In the genomic region with DNA sequence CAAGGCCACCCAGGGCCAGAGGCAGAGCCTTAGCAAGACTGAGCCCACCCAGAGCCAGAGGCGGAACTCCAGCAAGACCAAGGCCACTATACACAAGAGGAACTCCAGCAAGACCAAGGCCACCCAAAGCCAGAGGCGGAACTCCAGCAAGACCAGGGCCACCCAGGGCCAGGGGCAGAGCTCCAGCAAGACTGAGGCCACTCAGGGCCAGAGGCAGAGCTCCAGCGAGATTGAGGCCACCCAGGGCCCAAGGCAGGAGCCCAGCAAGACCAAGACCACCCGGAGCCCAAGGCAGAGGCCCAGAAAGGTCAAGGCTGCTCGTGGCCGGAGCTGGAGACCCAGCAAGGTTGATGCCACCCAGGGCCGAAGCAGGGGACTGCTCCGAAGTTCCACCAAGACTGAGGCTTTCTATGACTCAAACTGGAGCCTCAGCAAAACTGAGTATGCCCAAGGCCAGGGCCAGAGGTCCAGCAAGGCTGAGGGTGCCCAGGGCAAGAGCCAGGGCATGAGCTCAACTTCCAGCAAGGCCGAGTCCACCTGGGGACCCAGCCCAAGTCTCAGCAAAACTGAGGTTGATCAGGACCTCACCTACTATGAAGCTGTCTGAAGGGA, we compare ENCODE assay signal across 19 cellular contexts. TPM values are rescaled to one million over a fixed set of nuclear protein-coding genes. Genes with fewer than 3 reads are reported as not detected.
A peak's percentile ranks its signal among the peaks of the same experiment; 100 is the strongest.
DNase-seq lines count a peak whose midpoint lies in the region; ATAC-seq, FAIRE-seq and TF ChIP-seq lines count a peak whose summit lies in the region.
"Had no signal": no experiment of that assay in that cellular context is flagged by ENCODE, and none has a peak within 500 bp of the region (broad histone marks: within the 10 kb centered on the region; RNA-seq: fewer than 3 reads in every experiment).

No MANE protein-coding gene starts in this region.

- CTCF ChIA-PET in H1 (lab: Charles Lee; ENCODE audit: partially characterized antibody) = interaction anchor here (0.6 to 5.0 kb wide), 9 partner anchors 14 to 227 kb away, joined by 3 to 18 read pairs (median 4); a partner anchor contains a TSS

- H3K9ac ChIP-seq in BLaER1 (no peak overlapping the region), H1 (replicated peaks in 1 of 4; ENCODE audit: extremely low read depth in 1 of 4, low read depth in 3 of 4, low read length in 3 of 4) (no peak overlapping the region)

- H3K4me1 ChIP-seq in BLaER1 (peaks cover 35% of the 10 kb centered on the region), H1 (replicated peaks in 1 of 4; ENCODE audit: control insufficient read depth in 3 of 4, insufficient read depth in 4 of 4, low read length in 3 of 4) (peaks cover 3 to 11% (median 6%) of the 10 kb centered on the region in 4 experiments; a peak in 6 of 7 replicates)

- H3K9me3 Mint-ChIP-seq in IgD-negative memory B cell = no peaks in the 10 kb centered on the region
- H3K9me3 Mint-ChIP-seq in stimulated activated effector memory CD8-positive, alpha-beta T cell treated with anti-CD3 and anti-CD28 coated beads, Interleukin-12 subunit alpha, Interleukin-12 subunit beta, amount 100 ng/mL, for 72 hours = no peaks in the 10 kb centered on the region
- no peaks in the 10 kb centered on the region for H3K9me3 Mint-ChIP-seq in activated T-cell treated with anti-CD3 and anti-CD28 coated beads, Interleukin-2, amount 50 U/mL, for 72 hours
- H3K9me3 Mint-ChIP-seq: CD4-positive, alpha-beta T cell had no signal

- H3K27ac Mint-ChIP-seq in IgD-negative memory B cell = peak overlapping the region in 2 of 3 donors; percentile 58 to 61
- peak overlapping the region; percentile 64 for H3K27ac Mint-ChIP-seq in stimulated activated effector memory CD8-positive, alpha-beta T cell treated with anti-CD3 and anti-CD28 coated beads, Interleukin-12 subunit alpha, Interleukin-12 subunit beta, amount 100 ng/mL, for 72 hours
- H3K27ac Mint-ChIP-seq in activated T-cell treated with anti-CD3 and anti-CD28 coated beads, Interleukin-2, amount 50 U/mL, for 72 hours = no peak overlapping the region
- H3K27ac Mint-ChIP-seq: CD4-positive, alpha-beta T cell had no signal

- H2AFZ ChIP-seq in H1 (ENCODE audit: low read length) = no peak overlapping the region

- TF ChIP-seq EP300 in H1 (IDR thresholded peaks at IDR 0.05; ENCODE audit: borderline replicate concordance in 1 of 2, low read depth in 2 of 2, low read length in 2 of 2) = no peak

- no peak for TF ChIP-seq RAD21 in H1 (IDR thresholded peaks at IDR 0.05 in 1 of 2, conservative IDR thresholded peaks at IDR 0.05 in 1 of 2; ENCODE audit: low read depth in 2 of 2, low read length in 2 of 2)

- no peak overlapping the region for H2AK5ac ChIP-seq in H1 (ENCODE audit: low read depth, low read length)

- H2BK5ac ChIP-seq in H1 (ENCODE audit: low read depth, low read length) = no peak overlapping the region

- FAIRE-seq in H1 (lab: Jason Lieb, UNC) = no peak
- FAIRE-seq: GM12891 had no signal

- no peak overlapping the region for H2BK15ac ChIP-seq in H1 (ENCODE audit: low read length)

- no peaks in the 10 kb centered on the region for H3K79me2 ChIP-seq in H1 (ENCODE audit: control insufficient read depth in 1 of 2, insufficient read depth in 2 of 2, low read length in 2 of 2)

- no peak overlapping the region for H4K8ac ChIP-seq in H1 (ENCODE audit: extremely low read depth, insufficient read depth, low read length)

- no peaks in the 10 kb centered on the region for H3K36me3 Mint-ChIP-seq in IgD-negative memory B cell
- peaks cover 27% of the 10 kb centered on the region for H3K36me3 Mint-ChIP-seq in stimulated activated effector memory CD8-positive, alpha-beta T cell treated with anti-CD3 and anti-CD28 coated beads, Interleukin-12 subunit alpha, Interleukin-12 subunit beta, amount 100 ng/mL, for 72 hours
- H3K36me3 Mint-ChIP-seq in activated T-cell treated with anti-CD3 and anti-CD28 coated beads, Interleukin-2, amount 50 U/mL, for 72 hours (ENCODE audit: insufficient read depth in 2 of 2) = no peaks in the 10 kb centered on the region

- H3K27ac ChIP-seq in BLaER1 = peak overlapping the region; percentile 37; the same call in 1 of the 2 replicates
- no peak overlapping the region for H3K27ac ChIP-seq in H1 (ENCODE audit: low read depth, low read length)
- H3K27ac ChIP-seq: HL-60 had no signal

- WGBS in H1 (ENCODE audit: extremely low coverage in 1 of 2, insufficient coverage in 1 of 2, insufficient read length in 1 of 2, insufficient replicate concordance in 2 of 2, low coverage in 1 of 2, low lambda C conversion rate in 2 of 2, missing lambda C conversion rate in 1 of 2), 2 experiments = 96% methylated on average over 9 of the region's 9 CpGs; no CpG with 5 or more reads in 1 of the 2 experiments

- DNase-seq in H1 (ENCODE audit: low read depth in 1 of 2, low spot score in 2 of 2) (no peak), GF-D8 (lab: John Stamatoyannopoulos, UW) (no peak)
- DNase-seq in stimulated activated effector memory CD8-positive, alpha-beta T cell treated with anti-CD3 and anti-CD28 coated beads, Interleukin-12 subunit alpha, Interleukin-12 subunit beta, amount 100 ng/mL, for 72 hours (ENCODE audit: low spot score in 2 of 2) = no peak
- no peak for DNase-seq in activated T-cell treated with anti-CD3 and anti-CD28 coated beads, Interleukin-2, amount 50 U/mL, for 72 hours
- DNase-seq in activated CD4-positive, alpha-beta T cell treated with anti-CD3 and anti-CD28 coated beads for 48 hours = no peak
- DNase-seq: ACHN; C1 segment of cervical spinal cord; Calu3; CD4-positive, alpha-beta T cell; DMS 273 treated with DMSO at 0.1 percent for 48 hours; KBM-7 had no signal

- no peak overlapping the region for H2BK120ac ChIP-seq in H1 (replicated peaks; ENCODE audit: low read depth, low read length)

- H3K23ac ChIP-seq in H1 (ENCODE audit: insufficient read length) = no peak overlapping the region

- POLR2A ChIA-PET in H1 (lab: Charles Lee; ENCODE audit: partially characterized antibody) = interaction anchor here (0.7 kb wide), 1 partner anchor 28 kb away, joined by 3 read pairs; no protein-coding TSS in a partner anchor

- H2BK12ac ChIP-seq in H1 (ENCODE audit: low read depth, low read length) = 0 out of 2 replicates have a peak overlapping the region, but pooled peaks have one; percentile 39

- H4K20me1 ChIP-seq in BLaER1 (peaks cover 5% of the 10 kb centered on the region; the same call in 1 of the 2 replicates), H1 (replicated peaks in 1 of 2; ENCODE audit: control insufficient read depth in 1 of 2, insufficient read depth in 2 of 2, low read length in 2 of 2) (peaks cover 0 to 2% of the 10 kb centered on the region in 2 experiments)

- H3K36me3 ChIP-seq in BLaER1 (peaks cover 42% of the 10 kb centered on the region), H1 (ENCODE audit: control insufficient read depth in 2 of 4, insufficient read depth in 4 of 4, low read length in 3 of 4) (no peaks in the 10 kb centered on the region)

- no peak overlapping the region for H3K4me3 Mint-ChIP-seq in IgD-negative memory B cell
- H3K4me3 Mint-ChIP-seq in stimulated activated effector memory CD8-positive, alpha-beta T cell treated with anti-CD3 and anti-CD28 coated beads, Interleukin-12 subunit alpha, Interleukin-12 subunit beta, amount 100 ng/mL, for 72 hours = no peak overlapping the region
- no peak overlapping the region for H3K4me3 Mint-ChIP-seq in activated T-cell treated with anti-CD3 and anti-CD28 coated beads, Interleukin-2, amount 50 U/mL, for 72 hours

- H3K23me2 ChIP-seq in H1 (ENCODE audit: low read depth, low read length) = 0 out of 2 replicates have a peak, but pooled peaks cover 2% of the 10 kb centered on the region

- H2BK20ac ChIP-seq in H1 (ENCODE audit: low read length) = no peak overlapping the region

- TF ChIP-seq CTCF in H1 (IDR thresholded peaks at IDR 0.05; ENCODE audit: control extremely low read depth in 1 of 3, insufficient read depth in 1 of 3, low read depth in 1 of 3, low read length in 3 of 3) = no peak

- H3K27me3 ChIP-seq in BLaER1 (no peaks in the 10 kb centered on the region), H1 (replicated peaks in 1 of 4; ENCODE audit: control insufficient read depth in 3 of 4, extremely low read depth in 1 of 4, insufficient read depth in 3 of 4, low read length in 3 of 4) (no peaks in the 10 kb centered on the region)

- no peak for TF ChIP-seq POLR2A in H1 (IDR thresholded peaks at IDR 0.05; ENCODE audit: control extremely low read depth in 1 of 2, low read depth in 2 of 2, low read length in 2 of 2)

- H4K91ac ChIP-seq in H1 (replicated peaks; ENCODE audit: insufficient read length, low read length) = no peak overlapping the region

- no peak overlapping the region for H3K56ac ChIP-seq in H1 (replicated peaks; ENCODE audit: insufficient read length, low read depth, low read length)

- ATAC-seq in stimulated activated effector memory CD8-positive, alpha-beta T cell treated with anti-CD3 and anti-CD28 coated beads, Interleukin-12 subunit alpha, Interleukin-12 subunit beta, amount 100 ng/mL, for 72 hours = no peak
- ATAC-seq in activated T-cell treated with anti-CD3 and anti-CD28 coated beads, Interleukin-2, amount 50 U/mL, for 72 hours (replicated peaks in 1 of 2) = no peak
- ATAC-seq: HCT116 had no signal

- no peak overlapping the region for H3K14ac ChIP-seq in H1 (ENCODE audit: insufficient read length)

- H3K9me3 ChIP-seq in BLaER1 (no peaks in the 10 kb centered on the region), H1 (ENCODE audit: insufficient read depth in 2 of 2, low read depth in 1 of 2, low read length in 1 of 2) (no peaks in the 10 kb centered on the region)

- no peaks in the 10 kb centered on the region for H3K79me1 ChIP-seq in H1 (ENCODE audit: low read depth, low read length)

- H3K4me3 ChIP-seq in BLaER1 = no peak overlapping the region
- no peak overlapping the region for H3K4me3 ChIP-seq in H1 (ENCODE audit: extremely low read depth in 1 of 4, insufficient read depth in 2 of 4, low read depth in 3 of 4, low read length in 4 of 4)

- peaks cover 2% of the 10 kb centered on the region for H3K27me3 Mint-ChIP-seq in IgD-negative memory B cell
- H3K27me3 Mint-ChIP-seq in activated T-cell treated with anti-CD3 and anti-CD28 coated beads, Interleukin-2, amount 50 U/mL, for 72 hours (ENCODE audit: low read depth) = no peaks in the 10 kb centered on the region
- H3K27me3 Mint-ChIP-seq: CD4-positive, alpha-beta T cell had no signal

- no peak overlapping the region for H4K5ac ChIP-seq in H1 (ENCODE audit: insufficient read length, low read depth, low read length)

- H3K18ac ChIP-seq in H1 (ENCODE audit: extremely low read depth, low read length) = no peak overlapping the region

- H3K4ac ChIP-seq in H1 (replicated peaks; ENCODE audit: insufficient read length, low read depth, low read length) = no peak overlapping the region

- H3K4me2 ChIP-seq in BLaER1 = no peak overlapping the region
- H3K4me2 ChIP-seq in H1 (ENCODE audit: insufficient read depth in 1 of 2, low read depth in 2 of 2, low read length in 2 of 2) = no peak overlapping the region

- peaks cover 3 to 11% (median 4%) of the 10 kb centered on the region in 3 donors for H3K4me1 Mint-ChIP-seq in IgD-negative memory B cell
- H3K4me1 Mint-ChIP-seq in stimulated activated effector memory CD8-positive, alpha-beta T cell treated with anti-CD3 and anti-CD28 coated beads, Interleukin-12 subunit alpha, Interleukin-12 subunit beta, amount 100 ng/mL, for 72 hours = peaks cover 10% of the 10 kb centered on the region
- H3K4me1 Mint-ChIP-seq in activated T-cell treated with anti-CD3 and anti-CD28 coated beads, Interleukin-2, amount 50 U/mL, for 72 hours (ENCODE audit: low read depth) = peaks cover 10% of the 10 kb centered on the region

RNA-seq across cellular contexts. Expression of a gene that starts 4.2 kb away (rescaled TPM):
- 22.4 TPM for polyA plus RNA-seq in IgD-negative memory B cell
- 18.4 and 18.7 TPM in 2 replicates for total RNA-seq in H1 (2021; fragmentation: NEBNext Ultra II Directional; extraction: Animal tissue kit (Norgen Biotek cat#: 25700))
- polyA plus RNA-seq in H1 (2011; rRNA removed) = 24.9 and 34.2 TPM in 2 replicates
- polyA plus RNA-seq in H1 (2011; cell fraction: cytosol; rRNA removed) = 18.8 TPM
- polyA plus RNA-seq in H1 (2011; cell fraction: nucleus; rRNA removed) = 24.8 TPM
- polyA plus RNA-seq in H1 (2012, experiment 1 of 2) = 10.1 to 23.2 TPM (median 21.4 TPM) in 4 replicates
- polyA plus RNA-seq in H1 (2012, experiment 2 of 2) = 18.1 TPM
- polyA plus RNA-seq in H1 (2013, experiment 1 of 2) = 18.7 TPM
- polyA plus RNA-seq in H1 (2013, experiment 2 of 2) = 21.8 TPM
- 4.3 and 4.4 TPM in 2 replicates for polyA minus RNA-seq in H1 (2011; rRNA and poly(A)+ RNA removed)
- polyA minus RNA-seq in H1 (2011; cell fraction: cytosol; rRNA and poly(A)+ RNA removed) = 11.2 TPM
- 9.3 TPM for polyA minus RNA-seq in H1 (2011; cell fraction: nucleus; rRNA and poly(A)+ RNA removed)
- total RNA-seq in activated T-cell treated with anti-CD3 and anti-CD28 coated beads, Interleukin-2, amount 50 U/mL, for 72 hours = 10 to 100 TPM; 12.5 to 16.4 TPM

RNA-seq across cellular contexts. Expression of a gene that starts 15.0 kb away (rescaled TPM):
- polyA plus RNA-seq in IgD-negative memory B cell (not detected), H1 (2011; rRNA removed) (0.03 TPM in 2 replicates)
- total RNA-seq in H1 (2021; fragmentation: NEBNext Ultra II Directional; extraction: Animal tissue kit (Norgen Biotek cat#: 25700)) = not detected in 2 replicates
- 0.03 TPM for polyA plus RNA-seq in H1 (2011; cell fraction: cytosol; rRNA removed)
- 0.11 TPM for polyA plus RNA-seq in H1 (2011; cell fraction: nucleus; rRNA removed)
- polyA plus RNA-seq in H1 (2012, experiment 1 of 2) = 0.08 TPM in 2 of 4 replicates, not detected in the others
- polyA plus RNA-seq in H1 (2012, experiment 2 of 2) = not detected
- 0.02 TPM for polyA plus RNA-seq in H1 (2013, experiment 1 of 2)
- polyA plus RNA-seq in H1 (2013, experiment 2 of 2) = 0.02 TPM
- 0.06 TPM in 1 of 2 replicates, not detected in the other for polyA minus RNA-seq in H1 (2011; rRNA and poly(A)+ RNA removed)
- polyA minus RNA-seq in H1 (2011; cell fraction: cytosol; rRNA and poly(A)+ RNA removed) = not detected
- polyA minus RNA-seq in H1 (2011; cell fraction: nucleus; rRNA and poly(A)+ RNA removed) = not detected
- total RNA-seq in activated T-cell treated with anti-CD3 and anti-CD28 coated beads, Interleukin-2, amount 50 U/mL, for 72 hours = 1 to 10 TPM in 1 of 2 donors, under 1 TPM in 1; 0.55 to 5.3 TPM
- total RNA-seq: Calu3, G401, H4 had no signal

RNA-seq across cellular contexts. Expression of a gene that starts 15.4 kb away (rescaled TPM):
- polyA plus RNA-seq in IgD-negative memory B cell = 14.8 TPM
- 11.1 and 11.2 TPM in 2 replicates for total RNA-seq in H1 (2021; fragmentation: NEBNext Ultra II Directional; extraction: Animal tissue kit (Norgen Biotek cat#: 25700))
- 19.8 and 26.4 TPM in 2 replicates for polyA plus RNA-seq in H1 (2011; rRNA removed)
- polyA plus RNA-seq in H1 (2011; cell fraction: cytosol; rRNA removed) = 19.3 TPM
- polyA plus RNA-seq in H1 (2011; cell fraction: nucleus; rRNA removed) = 15.4 TPM
- 4.3 to 12.8 TPM (median 10.2 TPM) in 4 replicates for polyA plus RNA-seq in H1 (2012, experiment 1 of 2)
- polyA plus RNA-seq in H1 (2012, experiment 2 of 2) = 9.6 TPM
- polyA plus RNA-seq in H1 (2013, experiment 1 of 2) = 5.9 TPM
- 6.8 TPM for polyA plus RNA-seq in H1 (2013, experiment 2 of 2)
- 1.8 and 3.4 TPM in 2 replicates for polyA minus RNA-seq in H1 (2011; rRNA and poly(A)+ RNA removed)
- polyA minus RNA-seq in H1 (2011; cell fraction: cytosol; rRNA and poly(A)+ RNA removed) = 7.9 TPM
- 8.3 TPM for polyA minus RNA-seq in H1 (2011; cell fraction: nucleus; rRNA and poly(A)+ RNA removed)
- total RNA-seq in activated T-cell treated with anti-CD3 and anti-CD28 coated beads, Interleukin-2, amount 50 U/mL, for 72 hours = 1 to 10 TPM; 8.0 to 9.2 TPM

RNA-seq across cellular contexts. Expression of a gene that starts 24.1 kb away (rescaled TPM):
- polyA plus RNA-seq in IgD-negative memory B cell (not detected), H1 (2011; rRNA removed) (0.05 TPM in 1 of 2 replicates, not detected in the other)
- total RNA-seq in H1 (2021; fragmentation: NEBNext Ultra II Directional; extraction: Animal tissue kit (Norgen Biotek cat#: 25700)) = not detected in 2 replicates
- 0.03 TPM for polyA plus RNA-seq in H1 (2011; cell fraction: cytosol; rRNA removed)
- polyA plus RNA-seq in H1 (2011; cell fraction: nucleus; rRNA removed) = 0.17 TPM
- polyA plus RNA-seq in H1 (2012, experiment 1 of 2) = 1.1 to 1.8 TPM (median 1.4 TPM) in 4 replicates
- polyA plus RNA-seq in H1 (2012, experiment 2 of 2) = 0.62 TPM
- 0.06 TPM for polyA plus RNA-seq in H1 (2013, experiment 1 of 2)
- polyA plus RNA-seq in H1 (2013, experiment 2 of 2) = 0.02 TPM
- polyA minus RNA-seq in H1 (2011; rRNA and poly(A)+ RNA removed) = 0.06 TPM in 1 of 2 replicates, not detected in the other
- polyA minus RNA-seq in H1 (2011; cell fraction: cytosol; rRNA and poly(A)+ RNA removed) = not detected
- not detected for polyA minus RNA-seq in H1 (2011; cell fraction: nucleus; rRNA and poly(A)+ RNA removed)
- total RNA-seq in activated T-cell treated with anti-CD3 and anti-CD28 coated beads, Interleukin-2, amount 50 U/mL, for 72 hours = not detected
- total RNA-seq: A172, G401, H4 had no signal

RNA-seq across cellular contexts. Expression of a gene that starts 47.6 kb away (rescaled TPM):
- polyA plus RNA-seq in IgD-negative memory B cell = 76.1 TPM
- total RNA-seq in H1 (2021; fragmentation: NEBNext Ultra II Directional; extraction: Animal tissue kit (Norgen Biotek cat#: 25700)) = 6.4 and 7.3 TPM in 2 replicates
- polyA plus RNA-seq in H1 (2011; rRNA removed) = 8.1 and 12.3 TPM in 2 replicates
- polyA plus RNA-seq in H1 (2011; cell fraction: cytosol; rRNA removed) = 4.1 TPM
- 7.2 TPM for polyA plus RNA-seq in H1 (2011; cell fraction: nucleus; rRNA removed)
- polyA plus RNA-seq in H1 (2012, experiment 1 of 2) = 3.5 to 7.1 TPM (median 5.6 TPM) in 4 replicates
- polyA plus RNA-seq in H1 (2012, experiment 2 of 2) = 5.4 TPM
- polyA plus RNA-seq in H1 (2013, experiment 1 of 2) = 2.8 TPM
- polyA plus RNA-seq in H1 (2013, experiment 2 of 2) = 2.7 TPM
- 4.2 and 4.4 TPM in 2 replicates for polyA minus RNA-seq in H1 (2011; rRNA and poly(A)+ RNA removed)
- 3.4 TPM for polyA minus RNA-seq in H1 (2011; cell fraction: cytosol; rRNA and poly(A)+ RNA removed)
- polyA minus RNA-seq in H1 (2011; cell fraction: nucleus; rRNA and poly(A)+ RNA removed) = 9.1 TPM
- total RNA-seq in activated T-cell treated with anti-CD3 and anti-CD28 coated beads, Interleukin-2, amount 50 U/mL, for 72 hours = 10 to 100 TPM; 59.5 to 65.8 TPM
- total RNA-seq: Calu3 had no signal
